ENCODE assay signal across 2 cellular contexts in genomic region chr1:164699815-164700491, GRCh38.
TF ChIP-seq lines count a peak whose summit lies in the region.

No MANE protein-coding gene starts in this region.

TF ChIP-seq in A549, 52 proteins besides CTCF, POLR2A, EP300 and RAD21 (continued from another document):
- TF ChIP-seq ATOH8 (CRISPR knock-in tag; IDR thresholded peaks at IDR 0.05; ENCODE audit: low read depth) (no peak), GATA3 (IDR thresholded peaks at IDR 0.05; ENCODE audit: borderline replicate concordance) (no peak)

TF ChIP-seq in WTC11, 78 proteins besides CTCF, POLR2A, EP300 and RAD21 (continued from another document):
- TF ChIP-seq CREB1 (CRISPR knock-in tag; IDR thresholded peaks at IDR 0.05) (no peak), NR3C1 (CRISPR knock-in tag; conservative IDR thresholded peaks at IDR 0.05; ENCODE audit: low read depth) (no peak), TP53 (CRISPR knock-in tag; IDR thresholded peaks at IDR 0.05) (no peak), PRRX2 (CRISPR knock-in tag; IDR thresholded peaks at IDR 0.05) (no peak), ZNF121 (CRISPR knock-in tag; IDR thresholded peaks at IDR 0.05) (no peak), FOXJ3 (CRISPR knock-in tag; IDR thresholded peaks at IDR 0.05; ENCODE audit: borderline replicate concordance) (no peak), ETV6 (CRISPR knock-in tag; IDR thresholded peaks at IDR 0.05) (no peak), STAT6 (CRISPR knock-in tag; conservative IDR thresholded peaks at IDR 0.05; ENCODE audit: low read depth) (no peak), MXD4 (CRISPR knock-in tag; IDR thresholded peaks at IDR 0.05; ENCODE audit: borderline replicate concordance) (no peak)
